Comparison of ENCODE assay signal across 27 cellular contexts in the genomic region with DNA sequence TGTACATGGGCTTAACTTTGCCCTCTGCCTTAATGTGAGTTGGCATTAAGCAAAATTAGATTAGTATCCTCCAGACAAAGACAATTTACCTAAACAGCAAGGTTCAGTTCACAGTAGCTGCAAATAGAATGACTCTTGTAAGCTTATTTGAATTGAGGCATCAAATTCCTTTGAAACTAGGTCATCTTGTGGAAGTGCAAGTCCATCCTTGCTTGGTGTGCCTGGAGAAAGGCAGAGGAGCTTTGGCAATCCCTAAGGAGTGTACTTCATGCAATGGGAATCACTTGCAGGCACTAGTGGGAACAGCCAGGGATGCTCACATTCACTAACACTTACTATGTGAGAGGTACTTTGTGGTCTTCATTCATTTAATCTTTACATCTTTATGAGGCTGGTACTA.
DNase-seq lines count a peak whose midpoint lies in the region; ATAC-seq and TF ChIP-seq lines count a peak whose summit lies in the region.
"Had no signal": no experiment of that assay in that cellular context is flagged by ENCODE, and none has a peak within 500 bp of the region (broad histone marks: within the 10 kb centered on the region; RNA-seq: fewer than 3 reads in every experiment).

No MANE protein-coding gene starts in this region.

- H3K36me3 ChIP-seq in right atrium auricular region: no peaks in the 10 kb centered on the region
- no peaks in the 10 kb centered on the region for H3K36me3 ChIP-seq in suprapubic skin
- H3K36me3 ChIP-seq: HAP-1, heart right ventricle, left ventricle myocardium inferior, spleen had no signal

- H3K4me3 Mint-ChIP-seq in activated CD4-positive, alpha-beta T cell treated with anti-CD3 and anti-CD28 coated beads for 36 hours: no peak overlapping the region
- H3K4me3 Mint-ChIP-seq: activated CD4-positive, alpha-beta T cell treated with anti-CD3 and anti-CD28 coated beads, Interleukin-2, amount 10 ng/mL, durations not matched to agents 7 days and 5 days; activated CD8-positive, alpha-beta memory T cell treated with anti-CD3 and anti-CD28 coated beads, Interleukin-2, amount 10 ng/mL, durations not matched to agents 7 days and 5 days; activated naive CD4-positive, alpha-beta T cell treated with anti-CD3 and anti-CD28 coated beads, Interleukin-2, amount 50 U/mL, for 24 hours; CD4-positive, CD25-positive, alpha-beta regulatory T cell; naive thymus-derived CD8-positive, alpha-beta T cell; stimulated activated memory B cell treated with anti-CD40 and anti-IgM and Interleukin-4, amounts not matched to agents 10 μg/mL and 1 μg/mL and 100 μg/mL, for 72 hours had no signal

- H3K27me3 ChIP-seq in AG04450 (ENCODE audit: control insufficient read depth, insufficient read depth, low read length) (peaks cover 4% of the 10 kb centered on the region), right atrium auricular region (no peaks in the 10 kb centered on the region), suprapubic skin (no peaks in the 10 kb centered on the region)

- intact Hi-C loops in activated CD4-positive, alpha-beta T cell treated with anti-CD3 and anti-CD28 coated beads for 36 hours (cut with DNase I, micrococcal nuclease): no loop called here

- no peaks in the 10 kb centered on the region for H3K9me3 ChIP-seq in AG04450 (ENCODE audit: control insufficient read depth, insufficient read depth, low read length)
- H3K9me3 ChIP-seq in right atrium auricular region: no peaks in the 10 kb centered on the region
- H3K9me3 ChIP-seq in suprapubic skin: no peaks in the 10 kb centered on the region
- H3K9me3 ChIP-seq: HAP-1, heart right ventricle, left ventricle myocardium inferior, spleen had no signal

- CTCF ChIA-PET in AG04450 (lab: Charles Lee): no interaction called here
- CTCF ChIA-PET in activated CD4-positive, alpha-beta T cell treated with anti-CD3 and anti-CD28 coated beads for 36 hours (lab: Charles Lee): no interaction called here

- TF ChIP-seq EP300 in suprapubic skin (IDR thresholded peaks at IDR 0.05): no peak

- peaks cover 11% of the 10 kb centered on the region for H3K27me3 Mint-ChIP-seq in activated CD4-positive, alpha-beta T cell treated with anti-CD3 and anti-CD28 coated beads for 36 hours
- H3K27me3 Mint-ChIP-seq: activated CD4-positive, alpha-beta T cell treated with anti-CD3 and anti-CD28 coated beads, Interleukin-2, amount 10 ng/mL, durations not matched to agents 7 days and 5 days; activated CD8-positive, alpha-beta memory T cell treated with anti-CD3 and anti-CD28 coated beads, Interleukin-2, amount 10 ng/mL, durations not matched to agents 7 days and 5 days; CD4-positive, CD25-positive, alpha-beta regulatory T cell; stimulated activated memory B cell treated with anti-CD40 and anti-IgM and Interleukin-4, amounts not matched to agents 10 μg/mL and 1 μg/mL and 100 μg/mL, for 72 hours had no signal

- no peak for ATAC-seq in activated CD4-positive, alpha-beta T cell treated with anti-CD3 and anti-CD28 coated beads for 36 hours
- no peak for ATAC-seq in GM18868 (IDR thresholded peaks at IDR 0.05; ENCODE audit: unreplicated experiment)
- ATAC-seq: activated CD8-positive, alpha-beta memory T cell treated with anti-CD3 and anti-CD28 coated beads, Interleukin-2, amount 10 ng/mL, durations not matched to agents 7 days and 5 days; heart right ventricle; naive thymus-derived CD8-positive, alpha-beta T cell; Right ventricle myocardium inferior; stimulated activated memory B cell treated with anti-CD40 and anti-IgM and Interleukin-4, amounts not matched to agents 10 μg/mL and 1 μg/mL and 100 μg/mL, for 72 hours had no signal

- TF ChIP-seq CTCF in AG04450 (IDR thresholded peaks at IDR 0.05; ENCODE audit: low read depth, low read length): no peak
- TF ChIP-seq CTCF in right atrium auricular region (IDR thresholded peaks at IDR 0.05): no peak
- TF ChIP-seq CTCF in suprapubic skin (IDR thresholded peaks at IDR 0.05): no peak

- no peak overlapping the region for H3K4me3 ChIP-seq in AG04450 (ENCODE audit: low read depth, low read length)
- H3K4me3 ChIP-seq in right atrium auricular region: no peak overlapping the region
- no peak overlapping the region for H3K4me3 ChIP-seq in suprapubic skin
- H3K4me3 ChIP-seq: HAP-1, heart right ventricle, left ventricle myocardium inferior, spleen had no signal

- no peak overlapping the region for H3K27ac ChIP-seq in AG04450 (ENCODE audit: low read depth, low read length)
- H3K27ac ChIP-seq in right atrium auricular region: no peak overlapping the region
- no peak overlapping the region for H3K27ac ChIP-seq in suprapubic skin
- H3K27ac ChIP-seq: heart right ventricle, left ventricle myocardium inferior, spleen, VCaP had no signal

- peak; percentile 20 for DNase-seq in AG04450 (ENCODE audit: low read depth, low spot score)
- peak; percentile 38 for DNase-seq in EL
- peak; percentile 9 for DNase-seq in SW480 (ENCODE audit: low spot score)
- DNase-seq in iris pigment epithelial cell (ENCODE audit: low read depth): peak; percentile 6
- DNase-seq in right atrium auricular region (ENCODE audit: low spot score): no peak
- DNase-seq in suprapubic skin (ENCODE audit: low spot score in 2 of 2): no peak
- DNase-seq in activated CD4-positive, alpha-beta T cell treated with anti-CD3 and anti-CD28 coated beads for 36 hours: no peak
- DNase-seq: activated CD4-positive, alpha-beta T cell treated with anti-CD3 and anti-CD28 coated beads, Interleukin-2, amount 10 ng/mL, durations not matched to agents 7 days and 5 days; activated CD8-positive, alpha-beta memory T cell treated with anti-CD3 and anti-CD28 coated beads, Interleukin-2, amount 10 ng/mL, durations not matched to agents 7 days and 5 days; anterior cingulate cortex; CD4-positive, CD25-positive, alpha-beta regulatory T cell; cerebellar nuclear complex; heart right ventricle; Karpas-422; left ventricle myocardium inferior; midbrain; naive thymus-derived CD8-positive, alpha-beta T cell; NCI-H1694; retina; spleen; stimulated activated CD4-positive, alpha-beta T cell treated with anti-CD3 and anti-CD28 coated beads, Interleukin-4, amount 100 ng/mL, for 1 hour had no signal

- no peak overlapping the region for H3K27ac Mint-ChIP-seq in activated CD4-positive, alpha-beta T cell treated with anti-CD3 and anti-CD28 coated beads for 36 hours
- H3K27ac Mint-ChIP-seq: activated CD4-positive, alpha-beta T cell treated with anti-CD3 and anti-CD28 coated beads, Interleukin-2, amount 10 ng/mL, durations not matched to agents 7 days and 5 days; activated CD8-positive, alpha-beta memory T cell treated with anti-CD3 and anti-CD28 coated beads, Interleukin-2, amount 10 ng/mL, durations not matched to agents 7 days and 5 days; activated naive CD4-positive, alpha-beta T cell treated with anti-CD3 and anti-CD28 coated beads, Interleukin-2, amount 50 U/mL, for 24 hours; CD4-positive, CD25-positive, alpha-beta regulatory T cell; naive thymus-derived CD8-positive, alpha-beta T cell; stimulated activated memory B cell treated with anti-CD40 and anti-IgM and Interleukin-4, amounts not matched to agents 10 μg/mL and 1 μg/mL and 100 μg/mL, for 72 hours had no signal

- no peaks in the 10 kb centered on the region for H3K9me3 Mint-ChIP-seq in activated CD4-positive, alpha-beta T cell treated with anti-CD3 and anti-CD28 coated beads for 36 hours (ENCODE audit: low read depth)
- H3K9me3 Mint-ChIP-seq: activated CD4-positive, alpha-beta T cell treated with anti-CD3 and anti-CD28 coated beads, Interleukin-2, amount 10 ng/mL, durations not matched to agents 7 days and 5 days; activated naive CD4-positive, alpha-beta T cell treated with anti-CD3 and anti-CD28 coated beads, Interleukin-2, amount 50 U/mL, for 24 hours; stimulated activated memory B cell treated with anti-CD40 and anti-IgM and Interleukin-4, amounts not matched to agents 10 μg/mL and 1 μg/mL and 100 μg/mL, for 72 hours had no signal

- POLR2A ChIA-PET in AG04450 (lab: Yijun Ruan, JAX): no interaction called here
- POLR2A ChIA-PET in activated CD4-positive, alpha-beta T cell treated with anti-CD3 and anti-CD28 coated beads for 36 hours (lab: Charles Lee): no interaction called here

- no peaks in the 10 kb centered on the region for H3K36me3 Mint-ChIP-seq in activated CD4-positive, alpha-beta T cell treated with anti-CD3 and anti-CD28 coated beads for 36 hours (ENCODE audit: low read depth)
- H3K36me3 Mint-ChIP-seq: activated CD8-positive, alpha-beta memory T cell treated with anti-CD3 and anti-CD28 coated beads, Interleukin-2, amount 10 ng/mL, durations not matched to agents 7 days and 5 days; activated naive CD4-positive, alpha-beta T cell treated with anti-CD3 and anti-CD28 coated beads, Interleukin-2, amount 50 U/mL, for 24 hours; CD4-positive, CD25-positive, alpha-beta regulatory T cell; naive thymus-derived CD8-positive, alpha-beta T cell; stimulated activated memory B cell treated with anti-CD40 and anti-IgM and Interleukin-4, amounts not matched to agents 10 μg/mL and 1 μg/mL and 100 μg/mL, for 72 hours had no signal

- TF ChIP-seq POLR2A in suprapubic skin (IDR thresholded peaks at IDR 0.05): no peak

- H3K4me1 ChIP-seq in right atrium auricular region: no peaks in the 10 kb centered on the region
- H3K4me1 ChIP-seq in suprapubic skin: no peaks in the 10 kb centered on the region
- H3K4me1 ChIP-seq: HAP-1, heart right ventricle, left ventricle myocardium inferior, spleen had no signal

- H3K4me1 Mint-ChIP-seq in activated CD4-positive, alpha-beta T cell treated with anti-CD3 and anti-CD28 coated beads for 36 hours: no peaks in the 10 kb centered on the region
- H3K4me1 Mint-ChIP-seq: activated CD4-positive, alpha-beta T cell treated with anti-CD3 and anti-CD28 coated beads, Interleukin-2, amount 10 ng/mL, durations not matched to agents 7 days and 5 days; activated CD8-positive, alpha-beta memory T cell treated with anti-CD3 and anti-CD28 coated beads, Interleukin-2, amount 10 ng/mL, durations not matched to agents 7 days and 5 days; activated naive CD4-positive, alpha-beta T cell treated with anti-CD3 and anti-CD28 coated beads, Interleukin-2, amount 50 U/mL, for 24 hours; CD4-positive, CD25-positive, alpha-beta regulatory T cell; naive thymus-derived CD8-positive, alpha-beta T cell; stimulated activated memory B cell treated with anti-CD40 and anti-IgM and Interleukin-4, amounts not matched to agents 10 μg/mL and 1 μg/mL and 100 μg/mL, for 72 hours had no signal

Comparison
In these comparisons a context has a peak if more than half of its experiments do, and no peak if none do; other contexts are left out.
1. DNase-seq: peak in AG04450 (single experiment), EL (single experiment), SW480 (single experiment) and iris pigment epithelial cell (single experiment); none in right atrium auricular region (single experiment), suprapubic skin (0 of 2) and activated CD4-positive, alpha-beta T cell treated with anti-CD3 and anti-CD28 coated beads for 36 hours (single experiment).